In genomic region chr2:160432633-160433032, GRCh38 we compare ENCODE assay signal across 14 cellular contexts.
DNase-seq lines count a peak whose midpoint lies in the region; ATAC-seq and TF ChIP-seq lines count a peak whose summit lies in the region.
"Had no signal": no experiment of that assay in that cellular context is flagged by ENCODE, and none has a peak within 500 bp of the region (broad histone marks: within the 10 kb centered on the region; RNA-seq: fewer than 3 reads in every experiment).

No MANE protein-coding gene starts in this region.

- no peaks in the 10 kb centered on the region for H3K27me3 ChIP-seq in left ventricle myocardium inferior (ENCODE audit: low read depth)
- H3K27me3 ChIP-seq: adrenal gland, sigmoid colon had no signal

- peaks cover 52% of the 10 kb centered on the region for H3K4me1 ChIP-seq in left ventricle myocardium inferior

- peak overlapping the region; percentile 95 for H3K27ac Mint-ChIP-seq in T-helper 17 cell
- no peak overlapping the region for H3K27ac Mint-ChIP-seq in stimulated activated naive CD8-positive, alpha-beta T cell treated with anti-CD3 and anti-CD28 coated beads, Interleukin-15, amount 100 ng/mL, for 72 hours
- H3K27ac Mint-ChIP-seq in activated T-cell treated with anti-CD3 and anti-CD28 coated beads, Interleukin-2, amount 50 U/mL, for 72 hours = no peak overlapping the region

- peaks cover 16% of the 10 kb centered on the region for H3K36me3 ChIP-seq in left ventricle myocardium inferior
- H3K36me3 ChIP-seq: adrenal gland, sigmoid colon had no signal

- peaks cover 3% of the 10 kb centered on the region for H3K36me3 Mint-ChIP-seq in T-helper 17 cell (ENCODE audit: low read depth)
- H3K36me3 Mint-ChIP-seq in activated T-cell treated with anti-CD3 and anti-CD28 coated beads, Interleukin-2, amount 50 U/mL, for 72 hours (ENCODE audit: insufficient read depth in 2 of 2) = peaks cover 9 to 13% of the 10 kb centered on the region in 2 donors

- DNase-seq in left ventricle myocardium inferior = no peak
- no peak for DNase-seq in Right ventricle myocardium superior
- DNase-seq in T-helper 17 cell = no peak
- peak; percentile 22 for DNase-seq in iPS-NIHi11 (ENCODE audit: low spot score)
- DNase-seq in stimulated activated naive CD8-positive, alpha-beta T cell treated with anti-CD3 and anti-CD28 coated beads, Interleukin-15, amount 100 ng/mL, for 72 hours = no peak
- no peak for DNase-seq in activated CD8-positive, alpha-beta memory T cell treated with anti-CD3 and anti-CD28 coated beads for 24 hours
- DNase-seq in stimulated activated CD4-positive, alpha-beta T cell treated with anti-CD3 and anti-CD28 coated beads, Interleukin-1b, Interleukin-23, amount 100 ng/mL, for 48 hours = no peak
- DNase-seq in activated T-cell treated with anti-CD3 and anti-CD28 coated beads, Interleukin-2, amount 50 U/mL, for 72 hours = no peak
- DNase-seq: activated CD4-positive, alpha-beta T cell treated with anti-CD3 and anti-CD28 coated beads, Interleukin-2, amount 50 U/mL, for 48 hours; NCI-H2081 treated with DMSO at 0.1 percent for 48 hours; sigmoid colon; stimulated activated CD8-positive, alpha-beta memory T cell treated with anti-CD3 and anti-CD28 coated beads, Interleukin-4, amount 100 ng/mL, for 48 hours had no signal

- peak; percentile 22 for TF ChIP-seq CTCF in left ventricle myocardium inferior (IDR thresholded peaks at IDR 0.05; ENCODE audit: borderline replicate concordance)

- no peak overlapping the region for H3K4me3 ChIP-seq in left ventricle myocardium inferior
- H3K4me3 ChIP-seq: adrenal gland, sigmoid colon had no signal

- H3K9me3 Mint-ChIP-seq in stimulated activated naive CD8-positive, alpha-beta T cell treated with anti-CD3 and anti-CD28 coated beads, Interleukin-15, amount 100 ng/mL, for 72 hours = peaks cover 11 to 14% of the 10 kb centered on the region in 2 donors
- H3K9me3 Mint-ChIP-seq in activated T-cell treated with anti-CD3 and anti-CD28 coated beads, Interleukin-2, amount 50 U/mL, for 72 hours = peaks cover 4% of the 10 kb centered on the region in 2 donors

- H3K4me1 Mint-ChIP-seq in T-helper 17 cell = peaks cover 34% of the 10 kb centered on the region
- H3K4me1 Mint-ChIP-seq in stimulated activated naive CD8-positive, alpha-beta T cell treated with anti-CD3 and anti-CD28 coated beads, Interleukin-15, amount 100 ng/mL, for 72 hours = peaks cover 54% of the 10 kb centered on the region
- peaks cover 51% of the 10 kb centered on the region for H3K4me1 Mint-ChIP-seq in activated T-cell treated with anti-CD3 and anti-CD28 coated beads, Interleukin-2, amount 50 U/mL, for 72 hours (ENCODE audit: low read depth)

- peaks cover 10% of the 10 kb centered on the region for H3K9me3 ChIP-seq in left ventricle myocardium inferior (replicated peaks)
- no peaks in the 10 kb centered on the region for H3K9me3 ChIP-seq in T-helper 17 cell (ENCODE audit: control insufficient read depth, low read length, poor library complexity, severe bottlenecking)
- H3K9me3 ChIP-seq: adrenal gland had no signal

- H3K4me3 Mint-ChIP-seq in T-helper 17 cell = no peak overlapping the region
- no peak overlapping the region for H3K4me3 Mint-ChIP-seq in stimulated activated naive CD8-positive, alpha-beta T cell treated with anti-CD3 and anti-CD28 coated beads, Interleukin-15, amount 100 ng/mL, for 72 hours
- H3K4me3 Mint-ChIP-seq in activated T-cell treated with anti-CD3 and anti-CD28 coated beads, Interleukin-2, amount 50 U/mL, for 72 hours = no peak overlapping the region

- intact Hi-C loops in left ventricle myocardium inferior (cut with micrococcal nuclease) = no loop called here
- intact Hi-C loops in Right ventricle myocardium superior (cut with DNase I) = no loop called here

- peak overlapping the region; percentile 34 for H3K27ac ChIP-seq in left ventricle myocardium inferior (replicated peaks)
- H3K27ac ChIP-seq: adrenal gland, HL-60, sigmoid colon had no signal

- ATAC-seq in Right ventricle myocardium superior (ENCODE audit: poor library complexity) (no peak), T-helper 17 cell (no peak)
- no peak for ATAC-seq in stimulated activated naive CD8-positive, alpha-beta T cell treated with anti-CD3 and anti-CD28 coated beads, Interleukin-15, amount 100 ng/mL, for 72 hours
- ATAC-seq in activated T-cell treated with anti-CD3 and anti-CD28 coated beads, Interleukin-2, amount 50 U/mL, for 72 hours (replicated peaks in 1 of 2) = no peak

- H3K27me3 Mint-ChIP-seq in T-helper 17 cell = no peaks in the 10 kb centered on the region
- no peaks in the 10 kb centered on the region for H3K27me3 Mint-ChIP-seq in stimulated activated naive CD8-positive, alpha-beta T cell treated with anti-CD3 and anti-CD28 coated beads, Interleukin-15, amount 100 ng/mL, for 72 hours
- H3K27me3 Mint-ChIP-seq in activated T-cell treated with anti-CD3 and anti-CD28 coated beads, Interleukin-2, amount 50 U/mL, for 72 hours (ENCODE audit: low read depth) = no peaks in the 10 kb centered on the region
